1 cellular context compared by ENCODE assay signal in genomic region chr1:102919659-102920058, GRCh38.
TF ChIP-seq lines count a peak whose summit lies in the region.

No MANE protein-coding gene starts in this region.

TF ChIP-seq in IMR-90, 13 proteins besides CTCF, POLR2A, EP300 and RAD21 (continued from another document):
- TF ChIP-seq MAZ (IDR thresholded peaks at IDR 0.05; ENCODE audit: borderline replicate concordance, low read depth, low read length), result no peak
- no peak for TF ChIP-seq MAFK (IDR thresholded peaks at IDR 0.05; ENCODE audit: low read depth, low read length)
- TF ChIP-seq RCOR1 (IDR thresholded peaks at IDR 0.05; ENCODE audit: insufficient replicate concordance, low read length), result no peak
- TF ChIP-seq FOS (IDR thresholded peaks at IDR 0.05; ENCODE audit: low read depth, low read length), result no peak
